ENCODE assay signal across 35 cellular contexts in genomic region chr18:21303913-21304312, GRCh38.
DNase-seq lines count a peak whose midpoint lies in the region; ATAC-seq, FAIRE-seq and TF ChIP-seq lines count a peak whose summit lies in the region.
"Had no signal": no experiment of that assay in that cellular context is flagged by ENCODE, and none has a peak within 500 bp of the region (broad histone marks: within the 10 kb centered on the region; RNA-seq: fewer than 3 reads in every experiment).

No MANE protein-coding gene starts in this region.

- ATAC-seq in GM21515 (IDR thresholded peaks at IDR 0.05; ENCODE audit: unreplicated experiment) (no peak), left ventricle myocardium superior (no peak)
- ATAC-seq in naive thymus-derived CD8-positive, alpha-beta T cell = no peak
- ATAC-seq: activated CD8-positive, alpha-beta T cell treated with anti-CD3 and anti-CD28 coated beads for 36 hours; activated naive CD4-positive, alpha-beta T cell treated with anti-CD3 and anti-CD28 coated beads, Interleukin-2, amount 50 U/mL, for 72 hours; activated T-helper 17 cell treated with anti-CD3 and anti-CD28 coated beads, Interleukin-2, amount 50 U/mL, for 72 hours; effector memory CD8-positive, alpha-beta T cell; left lobe of liver; naive thymus-derived CD4-positive, alpha-beta T cell; T-helper 17 cell had no signal

- no peak for TF ChIP-seq CTCF in keratinocyte (optimal IDR thresholded peaks at IDR 0.05 in 1 of 3, IDR thresholded peaks at IDR 0.05 in 1 of 3, conservative IDR thresholded peaks at IDR 0.05 in 1 of 3; ENCODE audit: extremely low read depth in 1 of 3, insufficient read depth in 2 of 3, low read length in 3 of 3)

- H3K27me3 ChIP-seq in keratinocyte (ENCODE audit: control insufficient read depth, extremely low read depth, insufficient read depth, low read length) = no peaks in the 10 kb centered on the region
- H3K27me3 ChIP-seq: cardiac muscle cell, esophagus muscularis mucosa, sigmoid colon, uterus had no signal

- intact Hi-C loops in left ventricle myocardium superior (cut with micrococcal nuclease) = no loop called here

- FAIRE-seq in HTR-8/SVneo (lab: Jason Lieb, UNC) = peak; percentile 58
- peak; percentile 87 for FAIRE-seq in keratinocyte (lab: Jason Lieb, UNC)
- FAIRE-seq: RCC 7860 had no signal

- peaks cover 0 to 4% (median 0%) of the 10 kb centered on the region in 9 donors for H3K9me3 Mint-ChIP-seq in naive thymus-derived CD8-positive, alpha-beta T cell
- H3K9me3 Mint-ChIP-seq: activated CD8-positive, alpha-beta T cell treated with anti-CD3 and anti-CD28 coated beads for 36 hours; activated naive CD4-positive, alpha-beta T cell treated with anti-CD3 and anti-CD28 coated beads, Interleukin-2, amount 50 U/mL, for 72 hours; activated T-helper 17 cell treated with anti-CD3 and anti-CD28 coated beads, Interleukin-2, amount 50 U/mL, for 72 hours; CD4-positive, alpha-beta memory T cell; effector memory CD8-positive, alpha-beta T cell; mesothelial cell of epicardium; naive thymus-derived CD4-positive, alpha-beta T cell had no signal

- no peak overlapping the region for H3K4me3 ChIP-seq in keratinocyte (ENCODE audit: control insufficient read depth in 2 of 3, extremely low read depth in 1 of 3, insufficient read depth in 2 of 3, low read depth in 1 of 3, low read length in 3 of 3)
- H3K4me3 ChIP-seq: cardiac muscle cell, coronary artery, esophagus muscularis mucosa, prostate gland, sigmoid colon, uterus had no signal

- H4K20me1 ChIP-seq in keratinocyte (ENCODE audit: control insufficient read depth, extremely low read depth, insufficient read depth, low read length) = no peaks in the 10 kb centered on the region

- no peaks in the 10 kb centered on the region for H3K9me1 ChIP-seq in keratinocyte (ENCODE audit: control insufficient read depth, extremely low read depth, insufficient read depth, low read length)

- H3K4me1 Mint-ChIP-seq in naive thymus-derived CD8-positive, alpha-beta T cell = peaks cover 0 to 1% (median 0%) of the 10 kb centered on the region in 4 donors
- H3K4me1 Mint-ChIP-seq: activated T-helper 17 cell treated with anti-CD3 and anti-CD28 coated beads, Interleukin-2, amount 50 U/mL, for 72 hours had no signal

- POLR2A ChIA-PET in naive thymus-derived CD8-positive, alpha-beta T cell (lab: Charles Lee) = no interaction called here

- H3K9me3 ChIP-seq in keratinocyte (ENCODE audit: control insufficient read depth, low read depth, low read length) = no peaks in the 10 kb centered on the region
- H3K9me3 ChIP-seq: esophagus muscularis mucosa, prostate gland, sigmoid colon, uterus had no signal

- dilution Hi-C loops in keratinocyte (cut with MboI; ENCODE audit: extremely low pct_ligation_motif_present, low sequenced_read_pairs) = no loop called here

- H3K9ac ChIP-seq in keratinocyte (ENCODE audit: control insufficient read depth, extremely low read depth, insufficient read depth, low read length) = no peak overlapping the region

- H3K27me3 Mint-ChIP-seq in naive thymus-derived CD8-positive, alpha-beta T cell = peaks cover 4 to 42% (median 9%) of the 10 kb centered on the region in 5 donors

- H3K4me2 ChIP-seq in keratinocyte (ENCODE audit: control insufficient read depth, extremely low read depth, insufficient read depth, low read depth, low read length) = peak overlapping the region; percentile 50

- peak overlapping the region; percentile 17 for H3K27ac ChIP-seq in keratinocyte (ENCODE audit: control insufficient read depth, insufficient read depth, low read length)
- H3K27ac ChIP-seq: cardiac muscle cell, coronary artery, esophagus muscularis mucosa, prostate gland, sigmoid colon, uterus had no signal

- DNase-seq in A172 (ENCODE audit: low spot score) (peak; percentile 52), HTR-8/SVneo (ENCODE audit: insufficient read length, low spot score) (no peak), SW 1271 (lab: John Stamatoyannopoulos, UW) (peak; percentile 1 to 20), keratinocyte (ENCODE audit: low read depth, low spot score) (no peak), GDM1 (lab: John Stamatoyannopoulos, UW) (no peak), left ventricle myocardium superior (no peak)
- DNase-seq in naive thymus-derived CD8-positive, alpha-beta T cell = no peak
- DNase-seq: 8988T; activated CD4-positive, alpha-beta T cell treated with anti-CD3 and anti-CD28 coated beads for 1 hour; activated CD8-positive, alpha-beta T cell treated with anti-CD3 and anti-CD28 coated beads for 36 hours; anterior cingulate cortex; CD4-positive, alpha-beta memory T cell; DMS 273 treated with DMSO at 0.1 percent for 48 hours; effector memory CD8-positive, alpha-beta T cell; foreskin melanocyte; KG1; MV-4-11; naive thymus-derived CD4-positive, alpha-beta T cell; NCI-H526; nucleus accumbens; sigmoid colon; stimulated activated CD4-positive, alpha-beta T cell treated with anti-CD3 and anti-CD28 coated beads, Interleukin-15, amount 100 ng/mL, for 24 hours; stimulated activated naive CD4-positive, alpha-beta T cell; T-helper 17 cell; uterus had no signal

- H3K4me3 Mint-ChIP-seq in naive thymus-derived CD8-positive, alpha-beta T cell = no peak overlapping the region
- H3K4me3 Mint-ChIP-seq: activated CD8-positive, alpha-beta T cell treated with anti-CD3 and anti-CD28 coated beads for 36 hours; activated T-helper 17 cell treated with anti-CD3 and anti-CD28 coated beads, Interleukin-2, amount 50 U/mL, for 72 hours; CD4-positive, alpha-beta memory T cell; effector memory CD8-positive, alpha-beta T cell; mesothelial cell of epicardium; naive thymus-derived CD4-positive, alpha-beta T cell; T-helper 17 cell had no signal

- H3K36me3 ChIP-seq in keratinocyte (ENCODE audit: control insufficient read depth in 2 of 2, extremely low read depth in 1 of 2, insufficient read depth in 2 of 2, low read length in 2 of 2) = no peaks in the 10 kb centered on the region
- H3K36me3 ChIP-seq: cardiac muscle cell, esophagus muscularis mucosa, prostate gland, sigmoid colon, uterus had no signal

- no peak overlapping the region for H2AFZ ChIP-seq in keratinocyte (ENCODE audit: control insufficient read depth, low read length)

- no peaks in the 10 kb centered on the region for H3K79me2 ChIP-seq in keratinocyte (ENCODE audit: control insufficient read depth, insufficient read depth, low read length)

- H3K4me1 ChIP-seq in keratinocyte (ENCODE audit: control insufficient read depth, extremely low read depth, insufficient read depth, low read length) = peaks cover 27% of the 10 kb centered on the region
- H3K4me1 ChIP-seq: prostate gland, uterus had no signal

- H3K36me3 Mint-ChIP-seq in naive thymus-derived CD8-positive, alpha-beta T cell = no peaks in the 10 kb centered on the region
- H3K36me3 Mint-ChIP-seq: activated naive CD4-positive, alpha-beta T cell treated with anti-CD3 and anti-CD28 coated beads, Interleukin-2, amount 50 U/mL, for 72 hours; CD4-positive, alpha-beta memory T cell; mesothelial cell of epicardium; naive thymus-derived CD4-positive, alpha-beta T cell had no signal

- H3K27ac Mint-ChIP-seq in naive thymus-derived CD8-positive, alpha-beta T cell = no peak overlapping the region
- H3K27ac Mint-ChIP-seq: activated CD8-positive, alpha-beta T cell treated with anti-CD3 and anti-CD28 coated beads for 36 hours; activated naive CD4-positive, alpha-beta T cell treated with anti-CD3 and anti-CD28 coated beads, Interleukin-2, amount 50 U/mL, for 72 hours; activated T-helper 17 cell treated with anti-CD3 and anti-CD28 coated beads, Interleukin-2, amount 50 U/mL, for 72 hours; CD4-positive, alpha-beta memory T cell; effector memory CD8-positive, alpha-beta T cell; mesothelial cell of epicardium; naive thymus-derived CD4-positive, alpha-beta T cell; T-helper 17 cell had no signal

Comparison
In these comparisons a context has a peak if more than half of its experiments do, and no peak if none do; other contexts are left out.
1. DNase-seq: peak in A172 (single experiment) and SW 1271 (2 of 2); none in HTR-8/SVneo (single experiment), keratinocyte (single experiment), GDM1 (single experiment), naive thymus-derived CD8-positive, alpha-beta T cell (0 of 10) and left ventricle myocardium superior (single experiment).